ENCODE assay signal across 25 cellular contexts in genomic region chr1:184647471-184647870, GRCh38.
"Had no signal": no experiment of that assay in that cellular context is flagged by ENCODE, and none has a peak within 500 bp of the region (broad histone marks: within the 10 kb centered on the region; RNA-seq: fewer than 3 reads in every experiment).

No MANE protein-coding gene starts in this region.

- H3K4me1 ChIP-seq: neural progenitor cell, testis had no signal

- H2AFZ ChIP-seq: neural progenitor cell had no signal

- H3K9ac ChIP-seq: neural progenitor cell had no signal

- H3K36me3 Mint-ChIP-seq: activated naive CD4-positive, alpha-beta T cell treated with anti-CD3 and anti-CD28 coated beads, Interleukin-2, amount 50 U/mL, for 24 hours; memory B cell; neural progenitor cell had no signal

- H3K4me3 ChIP-seq: ascending aorta, mucosa of descending colon, neural progenitor cell, sigmoid colon, testis had no signal

- H3K27ac ChIP-seq: brain microvascular endothelial cell, neural progenitor cell, sigmoid colon, testis, VCaP had no signal

- H3K9me3 ChIP-seq: ascending aorta, mucosa of descending colon, sigmoid colon, testis had no signal

- H3K4me3 Mint-ChIP-seq: activated CD4-positive, alpha-beta T cell treated with anti-CD3 and anti-CD28 coated beads, Interleukin-2, amount 10 ng/mL, durations not matched to agents 7 days and 5 days; activated CD8-positive, alpha-beta T cell treated with anti-CD3 and anti-CD28 coated beads, Interleukin-2, amount 10 ng/mL, durations not matched to agents 7 days and 5 days; activated naive CD4-positive, alpha-beta T cell treated with anti-CD3 and anti-CD28 coated beads, Interleukin-2, amount 50 U/mL, for 24 hours; dendritic cell treated with granulocyte-macrophage colony-stimulating factor and Interleukin-4, amounts not matched to agents 40 ng/mL and 50 ng/mL, for 4 days; memory B cell; naive thymus-derived CD4-positive, alpha-beta T cell; neural progenitor cell had no signal

- ATAC-seq: activated CD8-positive, alpha-beta T cell treated with anti-CD3 and anti-CD28 coated beads, Interleukin-2, amount 10 ng/mL, durations not matched to agents 7 days and 5 days; mucosa of descending colon; naive thymus-derived CD4-positive, alpha-beta T cell had no signal

- H3K9me3 Mint-ChIP-seq: activated CD4-positive, alpha-beta T cell treated with anti-CD3 and anti-CD28 coated beads, Interleukin-2, amount 10 ng/mL, durations not matched to agents 7 days and 5 days; activated naive CD4-positive, alpha-beta T cell treated with anti-CD3 and anti-CD28 coated beads, Interleukin-2, amount 50 U/mL, for 24 hours; dendritic cell treated with granulocyte-macrophage colony-stimulating factor and Interleukin-4, amounts not matched to agents 40 ng/mL and 50 ng/mL, for 4 days had no signal

- H3K4me1 Mint-ChIP-seq: activated CD4-positive, alpha-beta T cell treated with anti-CD3 and anti-CD28 coated beads, Interleukin-2, amount 10 ng/mL, durations not matched to agents 7 days and 5 days; activated naive CD4-positive, alpha-beta T cell treated with anti-CD3 and anti-CD28 coated beads, Interleukin-2, amount 50 U/mL, for 24 hours; memory B cell; neural progenitor cell had no signal

- H3K36me3 ChIP-seq: ascending aorta, brain microvascular endothelial cell, neural progenitor cell, sigmoid colon had no signal

- DNase-seq: activated CD4-positive, alpha-beta T cell treated with anti-CD3 and anti-CD28 coated beads, Interleukin-2, amount 10 ng/mL, durations not matched to agents 7 days and 5 days; activated CD4-positive, CD25-positive, alpha-beta regulatory T cell treated with anti-CD3 and anti-CD28 coated beads, Interleukin-2, amount 50 U/mL, for 72 hours; activated CD8-positive, alpha-beta T cell treated with anti-CD3 and anti-CD28 coated beads, Interleukin-2, amount 10 ng/mL, durations not matched to agents 7 days and 5 days; activated gamma-delta T cell treated with Interleukin-2 at 50 U/mL for 16 hours; activated T-cell treated with anti-CD3 and anti-CD28 coated beads, Interleukin-2, amount 50 U/mL, for 1 hour; brain microvascular endothelial cell; caudate nucleus; effector CD4-positive, alpha-beta T cell; foreskin melanocyte; hypothalamus; mucosa of descending colon; naive thymus-derived CD4-positive, alpha-beta T cell; retina; sigmoid colon; stimulated activated CD4-positive, alpha-beta T cell treated with anti-CD3 and anti-CD28 coated beads, Interleukin-2, amount 100 ng/mL, for 48 hours; stimulated activated CD8-positive, alpha-beta memory T cell treated with anti-CD3 and anti-CD28 coated beads, Interleukin-4, amount 100 ng/mL, for 48 hours; stimulated activated naive CD4-positive, alpha-beta T cell; testis had no signal

- H3K4me2 ChIP-seq: neural progenitor cell had no signal

- H3K27me3 ChIP-seq: ascending aorta, brain microvascular endothelial cell, neural progenitor cell, sigmoid colon, testis had no signal

- H3K27ac Mint-ChIP-seq: activated CD4-positive, alpha-beta T cell treated with anti-CD3 and anti-CD28 coated beads, Interleukin-2, amount 10 ng/mL, durations not matched to agents 7 days and 5 days; activated CD8-positive, alpha-beta T cell treated with anti-CD3 and anti-CD28 coated beads, Interleukin-2, amount 10 ng/mL, durations not matched to agents 7 days and 5 days; activated naive CD4-positive, alpha-beta T cell treated with anti-CD3 and anti-CD28 coated beads, Interleukin-2, amount 50 U/mL, for 24 hours; dendritic cell treated with granulocyte-macrophage colony-stimulating factor and Interleukin-4, amounts not matched to agents 40 ng/mL and 50 ng/mL, for 4 days; memory B cell; naive thymus-derived CD4-positive, alpha-beta T cell; neural progenitor cell; progenitor cell of endocrine pancreas had no signal
